28 cellular contexts compared by ENCODE assay signal in genomic region chr3:16658933-16659793, GRCh38. TPM values are rescaled to one million over a fixed set of nuclear protein-coding genes. Genes with fewer than 3 reads are reported as not detected.
DNase-seq lines count a peak whose midpoint lies in the region; ATAC-seq and TF ChIP-seq lines count a peak whose summit lies in the region.
"Had no signal": no experiment of that assay in that cellular context is flagged by ENCODE, and none has a peak within 500 bp of the region (broad histone marks: within the 10 kb centered on the region; RNA-seq: fewer than 3 reads in every experiment).

No MANE protein-coding gene starts in this region.

- no CpG with 5 or more reads among the region's 3 CpGs for WGBS in neuronal stem cell (ENCODE audit: extremely low coverage in 2 of 2, insufficient read length in 2 of 2, insufficient replicate concordance in 1 of 2), 2 donors

- no peak overlapping the region for H4K8ac ChIP-seq in neuronal stem cell (ENCODE audit: low read depth, low read length)

- CTCF ChIA-PET in activated CD8-positive, alpha-beta T cell treated with anti-CD3 and anti-CD28 coated beads for 36 hours (lab: Charles Lee), result no interaction called here

- no peak overlapping the region for H4K91ac ChIP-seq in neuronal stem cell (ENCODE audit: low read depth, low read length, poor library complexity)

- DNase-seq in SIG-M5 treated with dmso at 0.1 percent for 504 hours (lab: John Stamatoyannopoulos, UW; ENCODE audit: unreplicated experiment), result peak; percentile 38
- no peak for DNase-seq in SIG-M5 (lab: John Stamatoyannopoulos, UW)
- DNase-seq in NOMO-1 treated with DMSO at 0.1 percent for 48 hours (lab: John Stamatoyannopoulos, UW; ENCODE audit: unreplicated experiment), result peak; percentile 64
- DNase-seq in choroid plexus epithelial cell (ENCODE audit: low read depth), result peak; percentile 5
- DNase-seq in neuronal stem cell (ENCODE audit: low spot score), result no peak
- DNase-seq in NCI-H1417 treated with DMSO at 0.1 percent for 48 hours (lab: John Stamatoyannopoulos, UW), result no peak
- DNase-seq in activated CD8-positive, alpha-beta T cell treated with anti-CD3 and anti-CD28 coated beads for 36 hours, result no peak
- DNase-seq: 8988T; activated naive CD4-positive, alpha-beta T cell treated with anti-CD3 and anti-CD28 coated beads for 36 hours; activated T-cell treated with anti-CD3 and anti-CD28 coated beads, Interleukin-2, amount 50 U/mL, for 72 hours; amniotic stem cell; CD8-positive, alpha-beta T cell; DMS53; heart left ventricle; NCI-H1092 treated with DMSO at 0.1 percent for 48 hours; NCI-H2029 treated with DMSO at 0.1 percent for 48 hours; NCI-H446 treated with DMSO at 0.1 percent for 48 hours; NK-92 treated with Interleukin-12 subunit alpha and Interleukin-12 subunit beta, amount 100 ng/mL, for 24 hours; SW 1271; transverse colon had no signal

- no peak for ATAC-seq in HG03025 (IDR thresholded peaks at IDR 0.05; ENCODE audit: low FRiP score, unreplicated experiment)
- ATAC-seq in activated CD8-positive, alpha-beta T cell treated with anti-CD3 and anti-CD28 coated beads for 36 hours, result no peak
- ATAC-seq: activated T-cell treated with anti-CD3 and anti-CD28 coated beads, Interleukin-2, amount 50 U/mL, for 72 hours; CD8-positive, alpha-beta T cell; GM12878; heart left ventricle; sciatic nerve had no signal

- H3K27ac Mint-ChIP-seq in activated CD8-positive, alpha-beta T cell treated with anti-CD3 and anti-CD28 coated beads for 36 hours, result no peak overlapping the region
- H3K27ac Mint-ChIP-seq: activated naive CD4-positive, alpha-beta T cell treated with anti-CD3 and anti-CD28 coated beads for 36 hours; activated T-cell treated with anti-CD3 and anti-CD28 coated beads, Interleukin-2, amount 50 U/mL, for 72 hours; CD8-positive, alpha-beta T cell; dendritic cell treated with granulocyte-macrophage colony-stimulating factor and Interleukin-4, amounts not matched to agents 40 ng/mL and 50 ng/mL, for 4 days; nephron had no signal

- H3K18ac ChIP-seq in neuronal stem cell (ENCODE audit: low read length), result no peak overlapping the region

- H3K23ac ChIP-seq in neuronal stem cell (ENCODE audit: low read depth, low read length, poor library complexity), result no peak overlapping the region

- H3K9me3 Mint-ChIP-seq in activated CD8-positive, alpha-beta T cell treated with anti-CD3 and anti-CD28 coated beads for 36 hours, result peaks cover 6% of the 10 kb centered on the region
- H3K9me3 Mint-ChIP-seq: CD8-positive, alpha-beta T cell had no signal

- no peak overlapping the region for H3K4me3 Mint-ChIP-seq in activated CD8-positive, alpha-beta T cell treated with anti-CD3 and anti-CD28 coated beads for 36 hours
- H3K4me3 Mint-ChIP-seq: activated naive CD4-positive, alpha-beta T cell treated with anti-CD3 and anti-CD28 coated beads for 36 hours; activated T-cell treated with anti-CD3 and anti-CD28 coated beads, Interleukin-2, amount 50 U/mL, for 72 hours; CD8-positive, alpha-beta T cell; dendritic cell treated with granulocyte-macrophage colony-stimulating factor and Interleukin-4, amounts not matched to agents 40 ng/mL and 50 ng/mL, for 4 days; nephron had no signal

- POLR2A ChIA-PET in activated CD8-positive, alpha-beta T cell treated with anti-CD3 and anti-CD28 coated beads for 36 hours (lab: Charles Lee), result interaction anchor here (1.1 kb wide), 1 partner anchor 34 kb away, joined by 3 read pairs; no protein-coding TSS in a partner anchor

- TF ChIP-seq CTCF in choroid plexus epithelial cell (conservative IDR thresholded peaks at IDR 0.05; ENCODE audit: low read depth, low read length), result no peak
- TF ChIP-seq CTCF in activated CD8-positive, alpha-beta T cell treated with anti-CD3 and anti-CD28 coated beads for 36 hours (IDR thresholded peaks at IDR 0.05), result no peak

- no peaks in the 10 kb centered on the region for H3K4me1 Mint-ChIP-seq in activated CD8-positive, alpha-beta T cell treated with anti-CD3 and anti-CD28 coated beads for 36 hours (ENCODE audit: low read depth)
- H3K4me1 Mint-ChIP-seq: nephron had no signal

- H3K4me3 ChIP-seq in choroid plexus epithelial cell (ENCODE audit: low read depth, low read length) (no peak overlapping the region), neuronal stem cell (ENCODE audit: low read length in 2 of 2) (no peak overlapping the region)
- H3K4me3 ChIP-seq: cardiac muscle cell, GM12878, heart left ventricle, K562, transverse colon had no signal

- peak overlapping the region; percentile 24 for H3K27ac ChIP-seq in neuronal stem cell (replicated peaks; ENCODE audit: low read length)
- H3K27ac ChIP-seq: cardiac muscle cell, heart left ventricle, transverse colon had no signal

- peaks cover 4% of the 10 kb centered on the region for H3K36me3 Mint-ChIP-seq in activated CD8-positive, alpha-beta T cell treated with anti-CD3 and anti-CD28 coated beads for 36 hours (ENCODE audit: low read depth)
- H3K36me3 Mint-ChIP-seq: CD8-positive, alpha-beta T cell had no signal

- no peak overlapping the region for H2AFZ ChIP-seq in neuronal stem cell (ENCODE audit: low read length)

- H2BK15ac ChIP-seq in neuronal stem cell (ENCODE audit: low read length), result no peak overlapping the region

- H2BK5ac ChIP-seq in neuronal stem cell (ENCODE audit: low read length), result no peak overlapping the region

- H3K14ac ChIP-seq in neuronal stem cell (ENCODE audit: low read length), result no peak overlapping the region

- H3K4ac ChIP-seq in neuronal stem cell (ENCODE audit: low read length), result no peak overlapping the region

- H3K4me1 ChIP-seq in neuronal stem cell (ENCODE audit: control insufficient read depth in 2 of 2, insufficient read depth in 1 of 2, low read depth in 1 of 2, low read length in 2 of 2), result peaks cover 8% of the 10 kb centered on the region in 2 donors
- H3K4me1 ChIP-seq: transverse colon had no signal

- H3K79me1 ChIP-seq in neuronal stem cell (ENCODE audit: low read depth, low read length), result no peaks in the 10 kb centered on the region

- H2BK12ac ChIP-seq in neuronal stem cell (ENCODE audit: low read length), result no peak overlapping the region

- intact Hi-C loops in activated CD8-positive, alpha-beta T cell treated with anti-CD3 and anti-CD28 coated beads for 36 hours (cut with micrococcal nuclease), result no loop called here

- H2AK5ac ChIP-seq in neuronal stem cell (ENCODE audit: low read depth, low read length), result no peak overlapping the region

- H3K9ac ChIP-seq in neuronal stem cell (ENCODE audit: low read depth, low read length, poor library complexity), result no peak overlapping the region

- no peak overlapping the region for H3K4me2 ChIP-seq in neuronal stem cell (ENCODE audit: insufficient read depth, low read length, poor library complexity, severe bottlenecking)

- H2BK120ac ChIP-seq in neuronal stem cell (ENCODE audit: low read depth, low read length), result no peak overlapping the region

- H3K36me3 ChIP-seq in neuronal stem cell (replicated peaks in 1 of 2; ENCODE audit: control insufficient read depth in 2 of 2, insufficient read depth in 2 of 2, low read length in 2 of 2), result peaks cover 0 to 2% of the 10 kb centered on the region in 2 donors
- H3K36me3 ChIP-seq: cardiac muscle cell, heart left ventricle, transverse colon had no signal

- H3K27me3 ChIP-seq in neuronal stem cell (ENCODE audit: control insufficient read depth in 3 of 3, insufficient read depth in 3 of 3, low read depth in 1 of 3, low read length in 3 of 3), result no peaks in the 10 kb centered on the region
- H3K27me3 ChIP-seq: cardiac muscle cell, heart left ventricle, transverse colon had no signal

- H3K9me3 ChIP-seq in neuronal stem cell (replicated peaks in 1 of 2; ENCODE audit: control insufficient read depth in 2 of 2, insufficient read depth in 1 of 2, low read depth in 1 of 2, low read length in 2 of 2), result no peaks in the 10 kb centered on the region
- H3K9me3 ChIP-seq: transverse colon had no signal

- peaks cover 1% of the 10 kb centered on the region for H3K27me3 Mint-ChIP-seq in activated CD8-positive, alpha-beta T cell treated with anti-CD3 and anti-CD28 coated beads for 36 hours

RNA-seq across cellular contexts. Expression of gene DAZL, which starts 53.9 kb away (rescaled TPM):
- polyA plus RNA-seq in neuronal stem cell (2013, experiment 1 of 2), result 0.07 TPM
- not detected for polyA plus RNA-seq in neuronal stem cell (2013, experiment 2 of 2)
- not detected for total RNA-seq in activated CD8-positive, alpha-beta T cell treated with anti-CD3 and anti-CD28 coated beads for 36 hours
- total RNA-seq: activated naive CD4-positive, alpha-beta T cell treated with anti-CD3 and anti-CD28 coated beads for 36 hours; activated T-cell treated with anti-CD3 and anti-CD28 coated beads, Interleukin-2, amount 50 U/mL, for 72 hours; cardiac muscle cell; CD8-positive, alpha-beta T cell; endothelial cell of umbilical vein; heart left ventricle; K562; sciatic nerve; transverse colon had no signal
- polyA plus RNA-seq: endothelial cell of umbilical vein, heart left ventricle, K562 had no signal

Comparison
In these comparisons a context has a peak if more than half of its experiments do, and no peak if none do; other contexts are left out.
1. DNase-seq: peak in SIG-M5 treated with dmso at 0.1 percent for 504 hours (single experiment), NOMO-1 treated with DMSO at 0.1 percent for 48 hours (single experiment) and choroid plexus epithelial cell (single experiment); none in SIG-M5 (single experiment), neuronal stem cell (single experiment), NCI-H1417 treated with DMSO at 0.1 percent for 48 hours (single experiment) and activated CD8-positive, alpha-beta T cell treated with anti-CD3 and anti-CD28 coated beads for 36 hours (single experiment).